In genomic region chr5:124650960-124651662, GRCh38 we compare ENCODE assay signal across 8 cellular contexts.
DNase-seq lines count a peak whose midpoint lies in the region; ATAC-seq and TF ChIP-seq lines count a peak whose summit lies in the region.

No MANE protein-coding gene starts in this region.

- no peaks in the 10 kb centered on the region for H3K36me3 Mint-ChIP-seq in activated T-cell treated with anti-CD3 and anti-CD28 coated beads, Interleukin-2, amount 50 U/mL, for 24 hours (ENCODE audit: low read depth)

- peak overlapping the region; percentile 94 for H3K27ac ChIP-seq in mesodermal cell (ENCODE audit: low read depth, low read length, severe bottlenecking)
- H3K27ac ChIP-seq in vagina, result no peak overlapping the region

- no peak for DNase-seq in activated T-cell treated with anti-CD3 and anti-CD28 coated beads, Interleukin-2, amount 50 U/mL, for 24 hours
- no peak for DNase-seq in activated T-cell treated with anti-CD3 and anti-CD28 coated beads, Interleukin-2, amount 50 U/mL, for 1 hour
- DNase-seq in choroid plexus epithelial cell (ENCODE audit: low read depth) (peak; percentile 82), vagina (ENCODE audit: extremely low spot score in 2 of 2) (no peak), RKO (ENCODE audit: low spot score) (no peak)
- DNase-seq in stimulated activated naive CD4-positive, alpha-beta T cell (lab: John Stamatoyannopoulos, UW), result no peak

- H3K4me3 ChIP-seq in choroid plexus epithelial cell (ENCODE audit: low read depth, low read length), result peak overlapping the region; percentile 65
- H3K4me3 ChIP-seq in mesodermal cell (ENCODE audit: extremely low read depth, insufficient read depth, low read length, poor library complexity, severe bottlenecking), result peak overlapping the region; percentile 32
- peak overlapping the region; percentile 43 to 61 for H3K4me3 ChIP-seq in vagina

- no peak for TF ChIP-seq POLR2A in vagina (IDR thresholded peaks at IDR 0.05)

- H3K36me3 ChIP-seq in mesodermal cell (ENCODE audit: control insufficient read depth, insufficient read depth, low read length) (peaks cover 37% of the 10 kb centered on the region), vagina (no peaks in the 10 kb centered on the region)

- H3K27me3 ChIP-seq in vagina, result no peaks in the 10 kb centered on the region

- intact Hi-C loops in vagina (cut with DNase I), result no loop called here

- peaks cover 55% of the 10 kb centered on the region for H3K4me1 ChIP-seq in mesodermal cell (ENCODE audit: control insufficient read depth, insufficient read depth, low read length, poor library complexity, severe bottlenecking)
- H3K4me1 ChIP-seq in vagina, result peaks cover 52% of the 10 kb centered on the region

- H3K4me1 Mint-ChIP-seq in activated T-cell treated with anti-CD3 and anti-CD28 coated beads, Interleukin-2, amount 50 U/mL, for 24 hours (ENCODE audit: low read depth), result peaks cover 28% of the 10 kb centered on the region

- TF ChIP-seq CTCF in choroid plexus epithelial cell (conservative IDR thresholded peaks at IDR 0.05; ENCODE audit: low read depth, low read length) (no peak), vagina (IDR thresholded peaks at IDR 0.05) (no peak)

- peaks cover 41% of the 10 kb centered on the region for H3K27me3 Mint-ChIP-seq in activated T-cell treated with anti-CD3 and anti-CD28 coated beads, Interleukin-2, amount 50 U/mL, for 24 hours

- H3K27ac Mint-ChIP-seq in activated T-cell treated with anti-CD3 and anti-CD28 coated beads, Interleukin-2, amount 50 U/mL, for 24 hours, result no peak overlapping the region

- no peak for ATAC-seq in HG02571 (IDR thresholded peaks at IDR 0.05; ENCODE audit: unreplicated experiment)

- H3K4me3 Mint-ChIP-seq in activated T-cell treated with anti-CD3 and anti-CD28 coated beads, Interleukin-2, amount 50 U/mL, for 24 hours, result peak overlapping the region; percentile 26

- H3K9me3 ChIP-seq in mesodermal cell (ENCODE audit: control insufficient read depth, low read length), result no peaks in the 10 kb centered on the region
- no peaks in the 10 kb centered on the region for H3K9me3 ChIP-seq in vagina

- WGBS in mesodermal cell (ENCODE audit: insufficient coverage in 2 of 2), 2 experiments, result 100% methylated on average over 1 of the region's 3 CpGs; no CpG with 5 or more reads in 1 of the 2 experiments

- H3K9me3 Mint-ChIP-seq in activated T-cell treated with anti-CD3 and anti-CD28 coated beads, Interleukin-2, amount 50 U/mL, for 24 hours, result no peaks in the 10 kb centered on the region
